In genomic region chr10:129780901-129781795, GRCh38 we compare ENCODE assay signal across 19 cellular contexts.
"Had no signal": no experiment of that assay in that cellular context is flagged by ENCODE, and none has a peak within 500 bp of the region (broad histone marks: within the 10 kb centered on the region; RNA-seq: fewer than 3 reads in every experiment).

No MANE protein-coding gene starts in this region.

- ATAC-seq: effector memory CD8-positive, alpha-beta T cell; gastroesophageal sphincter; left cardiac atrium; naive thymus-derived CD4-positive, alpha-beta T cell; stimulated activated effector memory CD8-positive, alpha-beta T cell treated with anti-CD3 and anti-CD28 coated beads, Interleukin-12 subunit alpha, Interleukin-12 subunit beta, amount 100 ng/mL, for 72 hours; stimulated activated naive CD8-positive, alpha-beta T cell treated with anti-CD3 and anti-CD28 coated beads, Interleukin-15, Interleukin-2, amounts not matched to agents 100 U/mL and 50 U/mL, for 24 hours had no signal

- DNase-seq: cerebellar nuclear complex; effector memory CD8-positive, alpha-beta T cell; esophagus squamous epithelium; foreskin fibroblast; glutamatergic neuron; immature natural killer cell; left cardiac atrium; left ventricle myocardium inferior; mesendoderm; naive thymus-derived CD4-positive, alpha-beta T cell; small intestine; stimulated activated CD4-positive, alpha-beta T cell treated with anti-CD3 and anti-CD28 coated beads, Interleukin-4, amount 100 ng/mL, for 1 hour; stimulated activated CD8-positive, alpha-beta memory T cell treated with anti-CD3 and anti-CD28 coated beads, Interleukin-4, amount 100 ng/mL, for 48 hours; stimulated activated naive CD8-positive, alpha-beta T cell treated with anti-CD3 and anti-CD28 coated beads, Interleukin-15, Interleukin-2, amounts not matched to agents 100 U/mL and 50 U/mL, for 24 hours had no signal

- H3K4me1 ChIP-seq: esophagus squamous epithelium, gastroesophageal sphincter, left ventricle myocardium inferior, right atrium auricular region, tibial artery had no signal

- H3K36me3 ChIP-seq: esophagus squamous epithelium, gastroesophageal sphincter, left ventricle myocardium inferior, neutrophil, right atrium auricular region, tibial artery had no signal

- H3K4me3 ChIP-seq: esophagus squamous epithelium, gastroesophageal sphincter, left ventricle myocardium inferior, right atrium auricular region, tibial artery had no signal

- H3K9me3 ChIP-seq: left ventricle myocardium inferior, neutrophil, right atrium auricular region, tibial artery had no signal

- H3K27ac ChIP-seq: esophagus squamous epithelium, gastroesophageal sphincter, left ventricle myocardium inferior, neutrophil, right atrium auricular region, tibial artery had no signal

- H3K27me3 ChIP-seq: esophagus squamous epithelium, gastroesophageal sphincter, neutrophil, right atrium auricular region, tibial artery had no signal
